In genomic region chr21:46154955-46155513, GRCh38 we compare ENCODE assay signal across 21 cellular contexts. TPM values are rescaled to one million over a fixed set of nuclear protein-coding genes. Genes with fewer than 3 reads are reported as not detected.
A peak's percentile ranks its signal among the peaks of the same experiment; 100 is the strongest.
DNase-seq lines count a peak whose midpoint lies in the region; ATAC-seq, FAIRE-seq and TF ChIP-seq lines count a peak whose summit lies in the region.
"Had no signal": no experiment of that assay in that cellular context is flagged by ENCODE, and none has a peak within 500 bp of the region (broad histone marks: within the 10 kb centered on the region; RNA-seq: fewer than 3 reads in every experiment).

No MANE protein-coding gene starts in this region.

- no peak overlapping the region for H3K4me2 ChIP-seq in GM23338

- intact Hi-C loops in CD8-positive, alpha-beta T cell (cut with DNase I, micrococcal nuclease), result no loop called here
- intact Hi-C loops in pancreas (cut with DNase I), result no loop called here
- intact Hi-C loops in CD4-positive, alpha-beta memory T cell (cut with micrococcal nuclease), result no loop called here

- H3K9me3 ChIP-seq in CD8-positive, alpha-beta T cell (ENCODE audit: low read length), result no peaks in the 10 kb centered on the region
- no peaks in the 10 kb centered on the region for H3K9me3 ChIP-seq in pancreas
- no peaks in the 10 kb centered on the region for H3K9me3 ChIP-seq in CD4-positive, alpha-beta memory T cell (ENCODE audit: control insufficient read depth in 1 of 2, low read length in 2 of 2)

- POLR2A ChIA-PET in CD8-positive, alpha-beta T cell (lab: Charles Lee), result no interaction called here
- POLR2A ChIA-PET in CD4-positive, alpha-beta memory T cell (lab: Charles Lee; ENCODE audit: partially characterized antibody), result no interaction called here

- no peaks in the 10 kb centered on the region for H3K9me3 Mint-ChIP-seq in CD8-positive, alpha-beta T cell
- H3K9me3 Mint-ChIP-seq in glutamatergic neuron (ENCODE audit: unreplicated experiment) (peaks cover 13% of the 10 kb centered on the region), GM23338 (peaks cover 3% of the 10 kb centered on the region; the same call in 1 of the 3 replicates)
- peaks cover 0 to 2% (median 0%) of the 10 kb centered on the region in 8 donors for H3K9me3 Mint-ChIP-seq in CD4-positive, alpha-beta memory T cell
- H3K9me3 Mint-ChIP-seq: memory B cell; naive thymus-derived CD8-positive, alpha-beta T cell; T-cell had no signal

- peaks cover 5% of the 10 kb centered on the region for H3K36me3 Mint-ChIP-seq in CD8-positive, alpha-beta T cell
- H3K36me3 Mint-ChIP-seq in glutamatergic neuron (ENCODE audit: unreplicated experiment) (no peaks in the 10 kb centered on the region), GM23338 (ENCODE audit: low read depth) (peaks cover 10% of the 10 kb centered on the region)
- no peaks in the 10 kb centered on the region for H3K36me3 Mint-ChIP-seq in CD4-positive, alpha-beta memory T cell
- H3K36me3 Mint-ChIP-seq: T-cell had no signal

- FAIRE-seq in pancreas (lab: Jason Lieb, UNC), result no peak
- FAIRE-seq: endothelial cell of umbilical vein, G401.6, GM12878 had no signal

- no peaks in the 10 kb centered on the region for H3K36me3 ChIP-seq in CD8-positive, alpha-beta T cell (ENCODE audit: insufficient read depth, low read length)
- H3K36me3 ChIP-seq in pancreas (no peaks in the 10 kb centered on the region), GM23338 (ENCODE audit: insufficient read depth) (no peaks in the 10 kb centered on the region)
- H3K36me3 ChIP-seq in CD4-positive, alpha-beta memory T cell (ENCODE audit: insufficient read depth, low read length), result no peaks in the 10 kb centered on the region

- H3K4me1 Mint-ChIP-seq in CD8-positive, alpha-beta T cell (ENCODE audit: low read depth), result no peaks in the 10 kb centered on the region
- H3K4me1 Mint-ChIP-seq in glutamatergic neuron (ENCODE audit: low read depth, unreplicated experiment) (peaks cover 8% of the 10 kb centered on the region), GM23338 (peaks cover 11% of the 10 kb centered on the region)
- peaks cover 0 to 4% (median 0%) of the 10 kb centered on the region in 4 donors for H3K4me1 Mint-ChIP-seq in CD4-positive, alpha-beta memory T cell
- H3K4me1 Mint-ChIP-seq: memory B cell, T-cell had no signal

- H3K27ac ChIP-seq in CD8-positive, alpha-beta T cell (ENCODE audit: low read depth, low read length), result no peak overlapping the region
- H3K27ac ChIP-seq in pancreas (no peak overlapping the region), GM23338 (ENCODE audit: low read depth) (no peak overlapping the region)
- no peak overlapping the region for H3K27ac ChIP-seq in CD4-positive, alpha-beta memory T cell (ENCODE audit: low read depth, low read length)
- H3K27ac ChIP-seq: VCaP had no signal

- no peak overlapping the region for H3K4me3 ChIP-seq in CD8-positive, alpha-beta T cell (ENCODE audit: low read depth, low read length)
- no peak overlapping the region for H3K4me3 ChIP-seq in pancreas
- no peak overlapping the region for H3K4me3 ChIP-seq in CD4-positive, alpha-beta memory T cell (ENCODE audit: low read length in 2 of 2)
- H3K4me3 ChIP-seq in GM23338, result no peak overlapping the region
- H3K4me3 ChIP-seq: GM12878 had no signal

- H3K79me2 ChIP-seq in GM23338 (replicated peaks; ENCODE audit: insufficient read depth), result no peaks in the 10 kb centered on the region

- no peaks in the 10 kb centered on the region for H3K4me1 ChIP-seq in CD8-positive, alpha-beta T cell (ENCODE audit: insufficient read depth, low read length)
- H3K4me1 ChIP-seq in pancreas (peaks cover 0 to 4% (median 0%) of the 10 kb centered on the region in 3 donors), GM23338 (ENCODE audit: insufficient read depth) (no peaks in the 10 kb centered on the region; the same call in 1 of the 2 replicates)
- peaks cover 5% of the 10 kb centered on the region for H3K4me1 ChIP-seq in CD4-positive, alpha-beta memory T cell (ENCODE audit: insufficient read depth, low read length)

- CTCF ChIA-PET in CD8-positive, alpha-beta T cell (lab: Charles Lee), result no interaction called here
- CTCF ChIA-PET in CD4-positive, alpha-beta memory T cell (lab: Charles Lee; ENCODE audit: partially characterized antibody), result interaction anchor here (3.3 kb wide), 1 partner anchor 12 kb away, joined by 19 read pairs; no protein-coding TSS in a partner anchor

- DNase-seq in 8988T, result peak; percentile 2
- DNase-seq in CD8-positive, alpha-beta T cell, result peak in 4 of 7 experiments; percentile 0 to 41 (median 4)
- peak; percentile 10 for DNase-seq in glutamatergic neuron
- peak in 4 of 6 donors; percentile 11 to 57 (median 22) for DNase-seq in pancreas
- DNase-seq in CD4-positive, alpha-beta memory T cell, result no peak
- DNase-seq in T-helper 1 cell, result no peak
- no peak for DNase-seq in GM23338 (ENCODE audit: low spot score)
- DNase-seq: activated CD8-positive, alpha-beta T cell treated with anti-CD3 and anti-CD28 coated beads, Interleukin-2, amount 10 ng/mL, durations not matched to agents 7 days and 5 days; activated gamma-delta T cell; anterior cingulate cortex; foreskin melanocyte; NCI-H1436; RPMI8226; substantia nigra had no signal

- no peak overlapping the region for H2AFZ ChIP-seq in GM23338

- no peaks in the 10 kb centered on the region for H3K27me3 ChIP-seq in CD8-positive, alpha-beta T cell (ENCODE audit: insufficient read depth, low read length)
- no peaks in the 10 kb centered on the region for H3K27me3 ChIP-seq in pancreas
- H3K27me3 ChIP-seq in CD4-positive, alpha-beta memory T cell (ENCODE audit: insufficient read depth, low read length), result no peaks in the 10 kb centered on the region
- no peaks in the 10 kb centered on the region for H3K27me3 ChIP-seq in GM23338 (ENCODE audit: insufficient read depth)

- no peak for TF ChIP-seq CTCF in CD8-positive, alpha-beta T cell (IDR thresholded peaks at IDR 0.05)
- TF ChIP-seq CTCF in glutamatergic neuron (IDR thresholded peaks at IDR 0.05; ENCODE audit: partially characterized antibody, unreplicated experiment), result no peak
- TF ChIP-seq CTCF in pancreas (IDR thresholded peaks at IDR 0.05), result no peak
- TF ChIP-seq CTCF in GM23338 (conservative IDR thresholded peaks at IDR 0.05; ENCODE audit: low read depth in 2 of 2), result no peak

- no peaks in the 10 kb centered on the region for H4K20me1 ChIP-seq in GM23338 (replicated peaks; ENCODE audit: insufficient read depth)

- no peaks in the 10 kb centered on the region for H3K27me3 Mint-ChIP-seq in CD8-positive, alpha-beta T cell (ENCODE audit: low read depth)
- H3K27me3 Mint-ChIP-seq in glutamatergic neuron (ENCODE audit: unreplicated experiment), result peaks cover 6% of the 10 kb centered on the region
- no peaks in the 10 kb centered on the region for H3K27me3 Mint-ChIP-seq in CD4-positive, alpha-beta memory T cell
- peaks cover 10% of the 10 kb centered on the region for H3K27me3 Mint-ChIP-seq in GM23338 (ENCODE audit: insufficient read depth, low read depth, poor library complexity)
- H3K27me3 Mint-ChIP-seq: memory B cell; naive thymus-derived CD8-positive, alpha-beta T cell; T-cell had no signal

- H3K4me3 Mint-ChIP-seq in CD8-positive, alpha-beta T cell, result no peak overlapping the region
- no peak overlapping the region for H3K4me3 Mint-ChIP-seq in glutamatergic neuron (ENCODE audit: unreplicated experiment)
- H3K4me3 Mint-ChIP-seq in CD4-positive, alpha-beta memory T cell, result no peak overlapping the region
- H3K4me3 Mint-ChIP-seq in GM23338, result no peak overlapping the region
- H3K4me3 Mint-ChIP-seq: activated CD8-positive, alpha-beta T cell treated with anti-CD3 and anti-CD28 coated beads, Interleukin-2, amount 10 ng/mL, durations not matched to agents 7 days and 5 days; memory B cell; naive thymus-derived CD8-positive, alpha-beta T cell; T-cell had no signal

- H3F3A ChIP-seq in GM23338 (replicated peaks; ENCODE audit: low read depth), result no peaks in the 10 kb centered on the region

- ATAC-seq in CD8-positive, alpha-beta T cell, result no peak
- ATAC-seq in pancreas (no peak), GM23338 (no peak)
- ATAC-seq: activated CD8-positive, alpha-beta T cell treated with anti-CD3 and anti-CD28 coated beads, Interleukin-2, amount 10 ng/mL, durations not matched to agents 7 days and 5 days; GM12878; naive thymus-derived CD8-positive, alpha-beta T cell; T-cell had no signal

- H3K9me2 ChIP-seq in GM23338 (ENCODE audit: insufficient read depth), result no peaks in the 10 kb centered on the region

- H3K27ac Mint-ChIP-seq in CD8-positive, alpha-beta T cell, result no peak overlapping the region
- H3K27ac Mint-ChIP-seq in glutamatergic neuron (ENCODE audit: unreplicated experiment) (no peak overlapping the region), GM23338 (no peak overlapping the region)
- no peak overlapping the region for H3K27ac Mint-ChIP-seq in CD4-positive, alpha-beta memory T cell
- H3K27ac Mint-ChIP-seq: activated CD8-positive, alpha-beta T cell treated with anti-CD3 and anti-CD28 coated beads, Interleukin-2, amount 10 ng/mL, durations not matched to agents 7 days and 5 days; memory B cell; T-cell had no signal

- 75 to 84% methylated on average over 16 of the region's 16 CpGs for WGBS in pancreas, 2 donors

TF ChIP-seq in GM23338, 12 proteins besides CTCF, POLR2A, EP300 and RAD21:
- TF ChIP-seq POLR2AphosphoS5 (IDR thresholded peaks at IDR 0.05; ENCODE audit: low read depth), result no peak
TF ChIP-seq in GM23338: peak in this region for 0.

RNA-seq across cellular contexts. Expression of gene FTCD, which starts 0.3 kb away (rescaled TPM):
- 1 to 10 TPM in 1 of 2 experiments, under 1 TPM in 1; 0.72 to 1.3 TPM for total RNA-seq in CD8-positive, alpha-beta T cell
- 13.4 TPM for total RNA-seq in glutamatergic neuron (ENCODE audit: unreplicated experiment)
- 1 to 10 TPM in 1 of 6 donors, under 1 TPM in 5; 0.31 to 1.4 (median 0.42) TPM for total RNA-seq in pancreas
- polyA plus RNA-seq in pancreas, result 10 to 100 TPM in 1 of 2 donors, 1 to 10 TPM in 1; 4.9 to 14.0 TPM
- total RNA-seq in CD4-positive, alpha-beta memory T cell, result 1 to 10 TPM; 1.3 to 1.7 TPM
- not detected for polyA plus RNA-seq in CD4-positive, alpha-beta memory T cell
- 0.90 and 3.3 TPM in 2 replicates for total RNA-seq in GM23338 (2014; rRNA removed; shearing (Covaris generic))
- polyA plus RNA-seq in GM23338 (2016; fragmentation: Nextera tagmentation; extraction: Ambion mirVana), result 2.3 and 2.6 TPM in 2 replicates
- polyA plus RNA-seq: naive thymus-derived CD8-positive, alpha-beta T cell had no signal

RNA-seq across cellular contexts. Expression of gene SPATC1L, which starts 29.2 kb away (rescaled TPM):
- 1 to 10 TPM; 6.5 to 6.7 TPM for total RNA-seq in CD8-positive, alpha-beta T cell
- 58.7 TPM for total RNA-seq in glutamatergic neuron (ENCODE audit: unreplicated experiment)
- 1 to 10 TPM; 3.1 to 8.1 (median 6.0) TPM for total RNA-seq in pancreas
- 10 to 100 TPM; 12.9 to 26.9 TPM for polyA plus RNA-seq in pancreas
- 1 to 10 TPM; 6.9 TPM for total RNA-seq in CD4-positive, alpha-beta memory T cell
- 1 to 10 TPM; 6.0 to 6.4 TPM for polyA plus RNA-seq in CD4-positive, alpha-beta memory T cell
- 30.7 and 37.6 TPM in 2 replicates for total RNA-seq in GM23338 (2014; rRNA removed; shearing (Covaris generic))
- polyA plus RNA-seq in GM23338 (2016; fragmentation: Nextera tagmentation; extraction: Ambion mirVana), result 69.6 and 70.2 TPM in 2 replicates

RNA-seq across cellular contexts. Expression of gene COL6A2, which starts 57.1 kb away (rescaled TPM):
- 10 to 100 TPM; 74.4 to 80.6 TPM for total RNA-seq in CD8-positive, alpha-beta T cell
- total RNA-seq in glutamatergic neuron (ENCODE audit: unreplicated experiment), result 55.2 TPM
- 100 to 1,000 TPM in 1 of 6 donors, 10 to 100 TPM in 5; 15.2 to 135 (median 45.5) TPM for total RNA-seq in pancreas
- 100 to 1,000 TPM in 1 of 2 donors, 10 to 100 TPM in 1; 66.9 to 116 TPM for polyA plus RNA-seq in pancreas
- 10 to 100 TPM; 21.8 to 25.7 TPM for total RNA-seq in CD4-positive, alpha-beta memory T cell
- polyA plus RNA-seq in CD4-positive, alpha-beta memory T cell, result 1 to 10 TPM in 1 of 2 donors, under 1 TPM in 1; 0.77 to 1.5 TPM
- 68.5 and 89.2 TPM in 2 replicates for total RNA-seq in GM23338 (2014; rRNA removed; shearing (Covaris generic))
- polyA plus RNA-seq in GM23338 (2016; fragmentation: Nextera tagmentation; extraction: Ambion mirVana), result 28.4 and 31.8 TPM in 2 replicates

Comparison
In these comparisons a context has a peak if more than half of its experiments do, and no peak if none do; other contexts are left out.
1. DNase-seq: peak in 8988T (single experiment), CD8-positive, alpha-beta T cell (4 of 7), glutamatergic neuron (single experiment) and pancreas (4 of 6); none in CD4-positive, alpha-beta memory T cell (0 of 5), T-helper 1 cell (0 of 5) and GM23338 (single experiment).